In genomic region chr19:55674459-55674840, GRCh38 we compare ENCODE assay signal across 8 cellular contexts. TPM values are rescaled to one million over a fixed set of nuclear protein-coding genes. Genes with fewer than 3 reads are reported as not detected.
DNase-seq lines count a peak whose midpoint lies in the region; TF ChIP-seq lines count a peak whose summit lies in the region.

No MANE protein-coding gene starts in this region.

- no peak for DNase-seq in activated CD4-positive, alpha-beta memory T cell treated with anti-CD3 and anti-CD28 coated beads for 36 hours
- DNase-seq in left ventricle myocardium inferior: no peak
- no peak for DNase-seq in stimulated activated CD8-positive, alpha-beta memory T cell treated with anti-CD3 and anti-CD28 coated beads, Interleukin-4, amount 100 ng/mL, for 48 hours
- DNase-seq in retina: no peak
- no peak for DNase-seq in NCI-H1417 treated with DMSO at 0.1 percent for 48 hours (lab: John Stamatoyannopoulos, UW)
- no peak for DNase-seq in DMS114 treated with DMSO at 0.1 percent for 48 hours (lab: John Stamatoyannopoulos, UW; ENCODE audit: unreplicated experiment)

- H3K4me3 Mint-ChIP-seq in activated CD4-positive, alpha-beta memory T cell treated with anti-CD3 and anti-CD28 coated beads for 36 hours: peak overlapping the region; percentile 56

- H3K9me3 ChIP-seq in HEK293 (ENCODE audit: control insufficient read depth, insufficient read depth, low read depth, low read length) (no peaks in the 10 kb centered on the region), left ventricle myocardium inferior (replicated peaks) (no peaks in the 10 kb centered on the region)

- TF ChIP-seq CTCF in HEK293 (tag by site-specific recombination; IDR thresholded peaks at IDR 0.05): no peak
- no peak for TF ChIP-seq CTCF in left ventricle myocardium inferior (IDR thresholded peaks at IDR 0.05; ENCODE audit: borderline replicate concordance)

- H3K36me3 ChIP-seq in HEK293 (ENCODE audit: control insufficient read depth in 2 of 2, insufficient read depth in 1 of 2, low read length in 2 of 2) (peaks cover 18 to 59% of the 10 kb centered on the region in 2 experiments; a peak in 2 of 3 replicates), left ventricle myocardium inferior (peaks cover 44% of the 10 kb centered on the region)

- no peaks in the 10 kb centered on the region for H3K9me3 Mint-ChIP-seq in activated CD4-positive, alpha-beta memory T cell treated with anti-CD3 and anti-CD28 coated beads for 36 hours

- no peaks in the 10 kb centered on the region for H3K27me3 Mint-ChIP-seq in activated CD4-positive, alpha-beta memory T cell treated with anti-CD3 and anti-CD28 coated beads for 36 hours

- no peaks in the 10 kb centered on the region for H3K27me3 ChIP-seq in left ventricle myocardium inferior (ENCODE audit: low read depth)

- intact Hi-C loops in activated CD4-positive, alpha-beta memory T cell treated with anti-CD3 and anti-CD28 coated beads for 36 hours (cut with micrococcal nuclease): loop anchor here (2.0 kb wide), 1 partner anchor 40 kb away; no protein-coding TSS in a partner anchor
- intact Hi-C loops in left ventricle myocardium inferior (cut with micrococcal nuclease): no loop called here

- CTCF ChIA-PET in HEK293 (lab: Yijun Ruan, JAX): interaction anchor here (0.6 to 1.8 kb wide), 2 partner anchors 20 to 188 kb away, joined by 3 to 9 read pairs; no protein-coding TSS in a partner anchor
- CTCF ChIA-PET in activated CD4-positive, alpha-beta memory T cell treated with anti-CD3 and anti-CD28 coated beads for 36 hours (lab: Charles Lee): interaction anchor here (1.1 kb wide), 1 partner anchor 17 kb away, joined by 3 read pairs; no protein-coding TSS in a partner anchor

- peaks cover 39% of the 10 kb centered on the region for H3K36me3 Mint-ChIP-seq in activated CD4-positive, alpha-beta memory T cell treated with anti-CD3 and anti-CD28 coated beads for 36 hours

- peaks cover 19% of the 10 kb centered on the region for H3K4me1 ChIP-seq in HEK293 (ENCODE audit: control insufficient read depth, insufficient read depth, low read length)
- H3K4me1 ChIP-seq in left ventricle myocardium inferior: peaks cover 84% of the 10 kb centered on the region

- H3K27ac Mint-ChIP-seq in activated CD4-positive, alpha-beta memory T cell treated with anti-CD3 and anti-CD28 coated beads for 36 hours: peak overlapping the region; percentile 72

- H3K27ac ChIP-seq in HEK293 (ENCODE audit: extremely low read depth, low read depth, low read length) (peak overlapping the region; percentile 82), left ventricle myocardium inferior (replicated peaks) (peak overlapping the region; percentile 97), skin epidermis (peak overlapping the region in 20 of 21 experiments; percentile 7 to 97 (median 92))

- POLR2A ChIA-PET in HEK293 (lab: Yijun Ruan, JAX): interaction anchor here (0.6 to 2.6 kb wide), 4 partner anchors 18 to 30 kb away, joined by 3 to 12 read pairs (median 4); partner anchors contain the start of genes U2AF2 and ZNF581
- POLR2A ChIA-PET in activated CD4-positive, alpha-beta memory T cell treated with anti-CD3 and anti-CD28 coated beads for 36 hours (lab: Charles Lee): interaction anchor here (1.3 kb wide), 1 partner anchor 18 kb away, joined by 3 read pairs; no protein-coding TSS in a partner anchor

- peak overlapping the region; percentile 99 for H3K4me3 ChIP-seq in HEK293 (ENCODE audit: low read depth, low read length)
- H3K4me3 ChIP-seq in left ventricle myocardium inferior: peak overlapping the region; percentile 93
- H3K4me3 ChIP-seq in skin epidermis: peak overlapping the region; percentile 60 to 99 (median 93)

- H3K4me1 Mint-ChIP-seq in activated CD4-positive, alpha-beta memory T cell treated with anti-CD3 and anti-CD28 coated beads for 36 hours (ENCODE audit: low read depth): peaks cover 53% of the 10 kb centered on the region

TF ChIP-seq in HEK293, 187 proteins besides CTCF, POLR2A, EP300 and RAD21:
- peak; percentile 75 for TF ChIP-seq ZNF335 (tag by site-specific recombination; conservative IDR thresholded peaks at IDR 0.05)
- no peak for TF ChIP-seq ZNF19 (tag by site-specific recombination; IDR thresholded peaks at IDR 0.05; ENCODE audit: low read depth)
- no peak for TF ChIP-seq ZNF211 (tag by site-specific recombination; IDR thresholded peaks at IDR 0.05; ENCODE audit: low read depth)
- no peak for TF ChIP-seq ZNF362 (tag by site-specific recombination; IDR thresholded peaks at IDR 0.05)

RNA-seq across cellular contexts. Expression of gene EPN1, which starts 0.6 kb away (rescaled TPM):
- 10 to 100 TPM; 36.0 to 36.1 TPM for total RNA-seq in activated CD4-positive, alpha-beta memory T cell treated with anti-CD3 and anti-CD28 coated beads for 36 hours
- 205 TPM for total RNA-seq in left ventricle myocardium inferior

RNA-seq across cellular contexts. Expression of gene U2AF2, which starts 19.6 kb away (rescaled TPM):
- 100 to 1,000 TPM; 249 to 251 TPM for total RNA-seq in activated CD4-positive, alpha-beta memory T cell treated with anti-CD3 and anti-CD28 coated beads for 36 hours
- 74.0 TPM for total RNA-seq in left ventricle myocardium inferior

RNA-seq across cellular contexts. Expression of gene CCDC106, which starts 26.4 kb away (rescaled TPM):
- 1 to 10 TPM; 3.6 to 4.0 TPM for total RNA-seq in activated CD4-positive, alpha-beta memory T cell treated with anti-CD3 and anti-CD28 coated beads for 36 hours
- 14.6 TPM for total RNA-seq in left ventricle myocardium inferior

RNA-seq across cellular contexts. Expression of gene ZNF581, which starts 31.0 kb away (rescaled TPM):
- total RNA-seq in activated CD4-positive, alpha-beta memory T cell treated with anti-CD3 and anti-CD28 coated beads for 36 hours: 10 to 100 TPM; 19.2 to 20.1 TPM
- 7.1 TPM for total RNA-seq in left ventricle myocardium inferior

RNA-seq across cellular contexts. Expression of gene ZNF580, which starts 33.6 kb away (rescaled TPM):
- total RNA-seq in activated CD4-positive, alpha-beta memory T cell treated with anti-CD3 and anti-CD28 coated beads for 36 hours: 10 to 100 TPM; 23.4 to 23.5 TPM
- total RNA-seq in left ventricle myocardium inferior: 11.8 TPM
